9 cellular contexts compared by ENCODE assay signal in the genomic region with DNA sequence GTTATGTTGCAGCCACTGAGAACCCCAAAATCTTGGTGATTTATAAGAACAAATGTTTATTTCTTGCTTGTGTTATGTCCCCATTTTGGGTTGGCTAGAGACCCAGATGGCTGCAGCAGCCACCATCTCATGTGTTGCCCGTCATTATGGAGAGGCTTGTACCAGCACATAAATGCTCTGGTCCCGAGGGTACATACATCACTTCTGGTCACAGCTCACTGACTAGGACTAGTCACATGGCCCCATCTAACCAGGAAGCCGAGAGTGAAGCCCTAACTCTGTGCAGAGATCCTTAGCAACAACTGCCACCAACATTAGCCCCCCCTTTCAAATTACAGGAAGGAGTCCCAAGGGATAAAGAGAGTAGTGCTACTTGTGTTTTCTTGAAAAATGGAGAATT. TPM values are rescaled to one million over a fixed set of nuclear protein-coding genes. Genes with fewer than 3 reads are reported as not detected.
DNase-seq lines count a peak whose midpoint lies in the region; ATAC-seq and TF ChIP-seq lines count a peak whose summit lies in the region.
"Had no signal": no experiment of that assay in that cellular context is flagged by ENCODE, and none has a peak within 500 bp of the region (broad histone marks: within the 10 kb centered on the region; RNA-seq: fewer than 3 reads in every experiment).

No MANE protein-coding gene starts in this region.

- no peaks in the 10 kb centered on the region for H3K27me3 Mint-ChIP-seq in naive B cell
- no peaks in the 10 kb centered on the region for H3K27me3 Mint-ChIP-seq in Calu3 (ENCODE audit: unreplicated experiment)

- in situ Hi-C loops in gastrocnemius medialis (cut with MboI; ENCODE audit: low sequenced_read_pairs in 4 of 4), result no loop called here

- peaks cover under 1% of the 10 kb centered on the region; the same call in 1 of the 2 replicates for H3K9me2 ChIP-seq in PC-9 (ENCODE audit: insufficient read depth)

- H3K4me3 ChIP-seq in gastrocnemius medialis (no peak overlapping the region), PC-9 (no peak overlapping the region)

- peak; percentile 89 for ATAC-seq in GM18909 (IDR thresholded peaks at IDR 0.05; ENCODE audit: poor library complexity, unreplicated experiment)
- peak; percentile 86 for ATAC-seq in HG02759 (IDR thresholded peaks at IDR 0.05; ENCODE audit: unreplicated experiment)
- peak; percentile 100 for ATAC-seq in naive B cell (ENCODE audit: low read depth in 2 of 2)
- no peak for ATAC-seq in gastrocnemius medialis

- TF ChIP-seq CTCF in gastrocnemius medialis (IDR thresholded peaks at IDR 0.05 in 4 of 5, conservative IDR thresholded peaks at IDR 0.05 in 1 of 5) (no peak), PC-9 (conservative IDR thresholded peaks at IDR 0.05) (no peak), Calu3 (IDR thresholded peaks at IDR 0.05; ENCODE audit: unreplicated experiment) (no peak)

- no peaks in the 10 kb centered on the region for H3K9me3 Mint-ChIP-seq in naive B cell
- H3K9me3 Mint-ChIP-seq in Calu3 (ENCODE audit: low read depth, unreplicated experiment), result no peaks in the 10 kb centered on the region
- H3K9me3 Mint-ChIP-seq: T-helper 2 cell treated with Interferon-gamma antibody and Interleukin-4, amounts not matched to agents 5 μg/mL and 100 μg/mL, for 36 hours had no signal

- BruUV-seq in PC-9 (replicated peaks; lab: Mats Ljungman, UMichigan), result no TSS peak
- BruUV-seq in Calu3 (replicated peaks; lab: Mats Ljungman, UMichigan), result no TSS peak

- H3K9me3 ChIP-seq in gastrocnemius medialis (no peaks in the 10 kb centered on the region), PC-9 (ENCODE audit: insufficient read depth, low read depth) (no peaks in the 10 kb centered on the region)

- 0 out of 2 replicates have a peak, but pooled peaks cover 4% of the 10 kb centered on the region for H3K79me2 ChIP-seq in PC-9 (ENCODE audit: low read depth)

- H3K27ac ChIP-seq in gastrocnemius medialis (no peak overlapping the region), PC-9 (no peak overlapping the region)

- intact Hi-C loops in gastrocnemius medialis (cut with DNase I; ENCODE audit: low total_unique reads), result no loop called here
- intact Hi-C loops in PC-9 (cut with micrococcal nuclease; ENCODE audit: unreplicated experiment), result no loop called here
- intact Hi-C loops in Calu3 (cut with micrococcal nuclease; ENCODE audit: unreplicated experiment), result no loop called here

- peak overlapping the region; percentile 75 to 96 (median 90) for H3K27ac Mint-ChIP-seq in naive B cell
- no peak overlapping the region for H3K27ac Mint-ChIP-seq in Calu3 (ENCODE audit: unreplicated experiment)
- H3K27ac Mint-ChIP-seq: T-helper 2 cell treated with Interferon-gamma antibody and Interleukin-4, amounts not matched to agents 5 μg/mL and 100 μg/mL, for 36 hours had no signal

- H3K27me3 ChIP-seq in gastrocnemius medialis, result no peaks in the 10 kb centered on the region
- H3K27me3 ChIP-seq in PC-9 (ENCODE audit: insufficient read depth, low read depth), result no peaks in the 10 kb centered on the region

- H2AFZ ChIP-seq in PC-9, result no peak overlapping the region

- peak; percentile 20 for DNase-seq in NCI-H128 (lab: John Stamatoyannopoulos, UW; ENCODE audit: unreplicated experiment)
- peak; percentile 51 for DNase-seq in naive B cell
- DNase-seq in gastrocnemius medialis, result no peak
- no peak for DNase-seq in PC-9
- no peak for DNase-seq in Calu3
- DNase-seq: activated effector memory CD4-positive, alpha-beta T cell treated with anti-CD3 and anti-CD28 coated beads, Interleukin-2, amount 50 U/mL, for 16 hours had no signal

- H3K4me2 ChIP-seq in PC-9, result no peak overlapping the region

- CTCF ChIA-PET in PC-9 (lab: Charles Lee) (no interaction called here), Calu3 (lab: Charles Lee) (no interaction called here)

- no peaks in the 10 kb centered on the region for H4K20me1 ChIP-seq in PC-9 (ENCODE audit: insufficient read depth)

- H3F3A ChIP-seq in PC-9 (ENCODE audit: insufficient read depth, low read depth), result peaks cover 18% of the 10 kb centered on the region

- H3K4me1 Mint-ChIP-seq in naive B cell, result peaks cover 9 to 16% (median 14%) of the 10 kb centered on the region in 3 donors
- peaks cover 12% of the 10 kb centered on the region for H3K4me1 Mint-ChIP-seq in Calu3 (ENCODE audit: low read depth, unreplicated experiment)

- H3K4me3 Mint-ChIP-seq in naive B cell (peak overlapping the region in 5 of 8 donors; percentile 27 to 61 (median 30)), Calu3 (ENCODE audit: low read depth, unreplicated experiment) (no peak overlapping the region)
- H3K4me3 Mint-ChIP-seq: T-helper 2 cell treated with Interferon-gamma antibody and Interleukin-4, amounts not matched to agents 5 μg/mL and 100 μg/mL, for 36 hours had no signal

- no peak for TF ChIP-seq POLR2A in gastrocnemius medialis (IDR thresholded peaks at IDR 0.05)

- no peaks in the 10 kb centered on the region for H3K36me3 ChIP-seq in gastrocnemius medialis
- no peaks in the 10 kb centered on the region for H3K36me3 ChIP-seq in PC-9 (ENCODE audit: low read depth)

- POLR2A ChIA-PET in PC-9 (lab: Charles Lee; ENCODE audit: unreplicated experiment), result no interaction called here

- H3K36me3 Mint-ChIP-seq in naive B cell, result peaks cover 0 to 7% of the 10 kb centered on the region in 2 donors
- H3K36me3 Mint-ChIP-seq in Calu3 (ENCODE audit: insufficient read depth, unreplicated experiment), result peaks cover 14% of the 10 kb centered on the region

- H3K4me1 ChIP-seq in gastrocnemius medialis (no peaks in the 10 kb centered on the region), PC-9 (replicated peaks; ENCODE audit: insufficient read depth) (peaks cover 18% of the 10 kb centered on the region)

RNA-seq across cellular contexts. Expression of a gene that starts 25.5 kb away (rescaled TPM):
- polyA plus RNA-seq in naive B cell (ENCODE audit: low read depth in 6 of 6), result 10 to 100 TPM; 35.3 to 56.2 (median 43.7) TPM
- total RNA-seq in gastrocnemius medialis (10 to 100 TPM in 1 of 4 donors, 1 to 10 TPM in 3; 3.9 to 19.8 (median 6.7) TPM), PC-9 (2021) (38.4 and 53.3 TPM in 2 replicates), Calu3 (2022) (55.4 and 69.0 TPM in 2 replicates)

Comparison
In these comparisons a context has a peak if more than half of its experiments do, and no peak if none do; other contexts are left out.
1. ATAC-seq: peak in GM18909 (single experiment), HG02759 (single experiment) and naive B cell (2 of 2); none in gastrocnemius medialis (0 of 2).
2. DNase-seq: peak in NCI-H128 (single experiment) and naive B cell (single experiment); none in gastrocnemius medialis (0 of 2), PC-9 (0 of 2) and Calu3 (single experiment).